Comparison of ENCODE assay signal across 8 cellular contexts in genomic region chr20:51772236-51772635, GRCh38. TPM values are rescaled to one million over a fixed set of nuclear protein-coding genes. Genes with fewer than 3 reads are reported as not detected.
"Had no signal": no experiment of that assay in that cellular context is flagged by ENCODE, and none has a peak within 500 bp of the region (broad histone marks: within the 10 kb centered on the region; RNA-seq: fewer than 3 reads in every experiment).

No MANE protein-coding gene starts in this region.

- DNase-seq: GM23248, GOT3, H7, HFFc6, KBM-7 had no signal

- H3K27ac Mint-ChIP-seq: HFFc6, IgD-negative memory B cell had no signal

- H3K4me3 Mint-ChIP-seq: HFFc6, IgD-negative memory B cell had no signal

- ATAC-seq: HCT116 had no signal

- H3K9me3 Mint-ChIP-seq: HFFc6 had no signal

RNA-seq across cellular contexts. Expression of gene SALL4, which starts 30.1 kb away (rescaled TPM):
- total RNA-seq: GM23248, H4 had no signal
